Comparison of ENCODE assay signal across 11 cellular contexts in genomic region chr2:97950329-97951154, GRCh38. TPM values are rescaled to one million over a fixed set of nuclear protein-coding genes. Genes with fewer than 3 reads are reported as not detected.
DNase-seq lines count a peak whose midpoint lies in the region; ATAC-seq and TF ChIP-seq lines count a peak whose summit lies in the region.
"Had no signal": no experiment of that assay in that cellular context is flagged by ENCODE, and none has a peak within 500 bp of the region (broad histone marks: within the 10 kb centered on the region; RNA-seq: fewer than 3 reads in every experiment).

No MANE protein-coding gene starts in this region.

- no peak for ATAC-seq in GM21619 (IDR thresholded peaks at IDR 0.05; ENCODE audit: unreplicated experiment)
- ATAC-seq: T-cell had no signal

- TF ChIP-seq CTCF in fibroblast of mammary gland (conservative IDR thresholded peaks at IDR 0.05; ENCODE audit: control insufficient read depth, insufficient read depth, low read depth, low read length), result no peak

- H3K4me3 ChIP-seq in fibroblast of mammary gland (ENCODE audit: control insufficient read depth, low read depth, low read length), result no peak overlapping the region

- intact Hi-C loops in posterior vena cava (cut with DNase I), result no loop called here

- DNase-seq in GM03348 (ENCODE audit: low spot score), result peak; percentile 84
- peak; percentile 30 for DNase-seq in RKO (ENCODE audit: low spot score)
- peak; percentile 78 for DNase-seq in fibroblast of mammary gland (ENCODE audit: low read depth)
- DNase-seq in renal cortical epithelial cell (ENCODE audit: low read depth), result peak; percentile 93
- no peak for DNase-seq in middle frontal gyrus (ENCODE audit: extremely low spot score, low spot score)
- DNase-seq in posterior vena cava (ENCODE audit: low spot score), result no peak
- DNase-seq: GDM1; NCI-H446 treated with DMSO at 0.1 percent for 48 hours; stimulated activated naive CD4-positive, alpha-beta T cell; T-cell had no signal

RNA-seq across cellular contexts. Expression of gene TMEM131, which starts 45.2 kb away (rescaled TPM):
- total RNA-seq in renal cortical epithelial cell (11.1 and 46.9 TPM in 2 replicates), posterior vena cava (10 to 100 TPM; 37.7 to 37.8 TPM)

Comparison
In these comparisons a context has a peak if more than half of its experiments do, and no peak if none do; other contexts are left out.
1. DNase-seq: peak in GM03348 (single experiment), RKO (single experiment), fibroblast of mammary gland (single experiment) and renal cortical epithelial cell (single experiment); none in middle frontal gyrus (single experiment) and posterior vena cava (single experiment).